13 cellular contexts compared by ENCODE assay signal in genomic region chr4:41505161-41505653, GRCh38. TPM values are rescaled to one million over a fixed set of nuclear protein-coding genes. Genes with fewer than 3 reads are reported as not detected.
DNase-seq lines count a peak whose midpoint lies in the region; ATAC-seq, FAIRE-seq and TF ChIP-seq lines count a peak whose summit lies in the region.
"Had no signal": no experiment of that assay in that cellular context is flagged by ENCODE, and none has a peak within 500 bp of the region (broad histone marks: within the 10 kb centered on the region; RNA-seq: fewer than 3 reads in every experiment).

No MANE protein-coding gene starts in this region.

- peaks cover 19% of the 10 kb centered on the region for H3K27me3 Mint-ChIP-seq in endodermal cell (ENCODE audit: insufficient read depth)

- H3K9ac ChIP-seq in endodermal cell (ENCODE audit: extremely low read depth, low read length, poor library complexity, severe bottlenecking) = no peak overlapping the region

- no peaks in the 10 kb centered on the region for H3K9me3 Mint-ChIP-seq in endodermal cell

- H3K36me3 ChIP-seq in endodermal cell (ENCODE audit: control insufficient read depth, insufficient read depth, low read length) = no peaks in the 10 kb centered on the region
- H3K36me3 ChIP-seq: cardiac muscle cell had no signal

- 80 to 92% methylated on average over 1 to 2 of the region's 2 CpGs for WGBS in endodermal cell (ENCODE audit: insufficient coverage in 1 of 2, insufficient read length in 1 of 2), 2 experiments

- no peaks in the 10 kb centered on the region for H3K27me3 ChIP-seq in endodermal cell (ENCODE audit: control insufficient read depth, insufficient read depth, low read length, poor library complexity, severe bottlenecking)
- H3K27me3 ChIP-seq: cardiac muscle cell had no signal

- TF ChIP-seq CTCF in endodermal cell (conservative IDR thresholded peaks at IDR 0.05) = no peak

- H3K4me3 ChIP-seq in endodermal cell (ENCODE audit: low read length) = no peak overlapping the region
- H3K4me3 ChIP-seq: cardiac muscle cell had no signal

- peak; percentile 34; the same call in 1 of the 3 replicates for ATAC-seq in SK-N-SH treated with all-trans-retinoic acid at 6 μM for 48 hours
- ATAC-seq: left lobe of liver had no signal

- H3K27ac Mint-ChIP-seq in endodermal cell = no peak overlapping the region

- peaks cover 40% of the 10 kb centered on the region for H3K4me1 Mint-ChIP-seq in endodermal cell

- no peaks in the 10 kb centered on the region for H3K36me3 Mint-ChIP-seq in endodermal cell (ENCODE audit: low read depth)

- H3K9me3 ChIP-seq in endodermal cell (ENCODE audit: control insufficient read depth, low read length) = no peaks in the 10 kb centered on the region

- peaks cover 7% of the 10 kb centered on the region for H3K4me1 ChIP-seq in endodermal cell (ENCODE audit: control insufficient read depth, insufficient read depth, low read length)

- peak; percentile 70 for FAIRE-seq in urothelium cell line (lab: Jason Lieb, UNC)
- FAIRE-seq: A204.1 had no signal

- H3K4me3 Mint-ChIP-seq in endodermal cell = no peak overlapping the region

- DNase-seq in NCI-H510A treated with DMSO at 0.1 percent for 48 hours (lab: John Stamatoyannopoulos, UW) (peak; percentile 3), NCI-H510A (lab: John Stamatoyannopoulos, UW) (no peak), hippocampal formation (lab: John Stamatoyannopoulos, UW) (peak; percentile 11 to 63), urothelium cell line (ENCODE audit: low spot score) (peak; percentile 46), T-helper 1 cell (no peak), endodermal cell (no peak), AML-193 (lab: John Stamatoyannopoulos, UW) (no peak)
- DNase-seq: activated CD4-positive, CD25-positive, alpha-beta regulatory T cell; stimulated activated CD4-positive, alpha-beta T cell treated with anti-CD3 and anti-CD28 coated beads, Interleukin-4, amount 100 ng/mL, for 1 hour had no signal

- H3K27ac ChIP-seq in endodermal cell (ENCODE audit: low read depth, low read length) = no peak overlapping the region
- H3K27ac ChIP-seq: cardiac muscle cell had no signal

TF ChIP-seq in SK-N-SH treated with all-trans-retinoic acid at 6 μM for 48 hours, 23 proteins besides CTCF, POLR2A, EP300 and RAD21:
- peak; percentile 56; the same call in 1 of the 2 replicates for TF ChIP-seq TCF4 (CRISPR knock-in tag; IDR thresholded peaks at IDR 0.05; ENCODE audit: borderline replicate concordance)
- TF ChIP-seq CREB5 (CRISPR knock-in tag; IDR thresholded peaks at IDR 0.05; ENCODE audit: low read depth) = 0 out of 2 replicates have a peak, but pooled peaks have one; percentile 9
- 0 out of 2 replicates have a peak, but pooled peaks have one; percentile 8 for TF ChIP-seq ZNF70 (CRISPR knock-in tag; IDR thresholded peaks at IDR 0.05)
- TF ChIP-seq ZFP3 (CRISPR knock-in tag; IDR thresholded peaks at IDR 0.05) = no peak
- no peak for TF ChIP-seq OSR1 (CRISPR knock-in tag; IDR thresholded peaks at IDR 0.05)
- no peak for TF ChIP-seq PATZ1 (CRISPR knock-in tag; IDR thresholded peaks at IDR 0.05; ENCODE audit: borderline replicate concordance)
- no peak for TF ChIP-seq BACH2 (CRISPR knock-in tag; IDR thresholded peaks at IDR 0.05; ENCODE audit: borderline replicate concordance)
- no peak for TF ChIP-seq RARB (CRISPR knock-in tag; IDR thresholded peaks at IDR 0.05)
- peak; percentile 57 for TF ChIP-seq ISL1 (CRISPR knock-in tag; IDR thresholded peaks at IDR 0.05)
- no peak for TF ChIP-seq ZNF565 (CRISPR knock-in tag; conservative IDR thresholded peaks at IDR 0.05; ENCODE audit: low read depth)
- no peak for TF ChIP-seq ARNTL (CRISPR knock-in tag; IDR thresholded peaks at IDR 0.05; ENCODE audit: borderline replicate concordance, low read depth)
- no peak for TF ChIP-seq ZFP30 (CRISPR knock-in tag; IDR thresholded peaks at IDR 0.05)
- peak; percentile 22; the same call in 1 of the 2 replicates for TF ChIP-seq TSHZ2 (CRISPR knock-in tag; IDR thresholded peaks at IDR 0.05)
- no peak for TF ChIP-seq SNAI2 (CRISPR knock-in tag; IDR thresholded peaks at IDR 0.05)
- TF ChIP-seq PPARA (CRISPR knock-in tag; IDR thresholded peaks at IDR 0.05; ENCODE audit: borderline replicate concordance) = no peak
- no peak for TF ChIP-seq CSDC2 (CRISPR knock-in tag; IDR thresholded peaks at IDR 0.05)
- no peak for TF ChIP-seq POU6F1 (CRISPR knock-in tag; IDR thresholded peaks at IDR 0.05; ENCODE audit: borderline replicate concordance, low read depth)
- TF ChIP-seq TOX (CRISPR knock-in tag; IDR thresholded peaks at IDR 0.05; ENCODE audit: borderline replicate concordance) = no peak
- no peak for TF ChIP-seq ZNF8 (CRISPR knock-in tag; IDR thresholded peaks at IDR 0.05)

RNA-seq across cellular contexts. Expression of gene LIMCH1, which starts 32.8 kb away (rescaled TPM):
- 1 to 10 TPM; 3.1 to 5.8 TPM for total RNA-seq in endodermal cell
- 14.1 TPM for polyA plus RNA-seq in endodermal cell (2013, experiment 1 of 2)
- 13.5 TPM for polyA plus RNA-seq in endodermal cell (2013, experiment 2 of 2)

Comparison
In these comparisons a context has a peak if more than half of its experiments do, and no peak if none do; other contexts are left out.
1. DNase-seq: peak in NCI-H510A treated with DMSO at 0.1 percent for 48 hours (single experiment), hippocampal formation (2 of 2) and urothelium cell line (single experiment); none in NCI-H510A (single experiment), T-helper 1 cell (0 of 5), endodermal cell (single experiment) and AML-193 (0 of 2).